In the genomic region with DNA sequence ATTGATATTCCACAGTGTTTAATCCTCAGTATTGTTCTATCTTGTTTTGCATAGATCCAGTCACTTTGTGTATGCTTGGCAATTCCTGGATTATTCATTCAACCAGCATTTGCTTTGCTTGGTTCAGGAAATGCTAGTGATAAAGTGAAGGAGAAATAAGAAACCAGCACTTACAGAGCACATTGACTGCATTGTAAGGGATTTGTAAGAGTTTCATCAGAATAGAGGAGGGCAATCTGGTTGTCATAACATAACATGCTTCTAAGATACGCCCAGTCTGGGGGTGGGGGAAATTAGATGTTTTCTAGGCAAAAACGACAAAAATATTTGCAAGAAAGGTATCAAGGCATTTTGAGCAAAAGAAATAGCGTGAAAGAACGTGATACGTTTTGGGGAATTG, we compare ENCODE assay signal across 1 cellular context.
TF ChIP-seq lines count a peak whose summit lies in the region.

No MANE protein-coding gene starts in this region.

TF ChIP-seq in HepG2, 621 proteins besides CTCF, POLR2A, EP300 and RAD21 (continued from another document):
- TF ChIP-seq, protein P1, sequence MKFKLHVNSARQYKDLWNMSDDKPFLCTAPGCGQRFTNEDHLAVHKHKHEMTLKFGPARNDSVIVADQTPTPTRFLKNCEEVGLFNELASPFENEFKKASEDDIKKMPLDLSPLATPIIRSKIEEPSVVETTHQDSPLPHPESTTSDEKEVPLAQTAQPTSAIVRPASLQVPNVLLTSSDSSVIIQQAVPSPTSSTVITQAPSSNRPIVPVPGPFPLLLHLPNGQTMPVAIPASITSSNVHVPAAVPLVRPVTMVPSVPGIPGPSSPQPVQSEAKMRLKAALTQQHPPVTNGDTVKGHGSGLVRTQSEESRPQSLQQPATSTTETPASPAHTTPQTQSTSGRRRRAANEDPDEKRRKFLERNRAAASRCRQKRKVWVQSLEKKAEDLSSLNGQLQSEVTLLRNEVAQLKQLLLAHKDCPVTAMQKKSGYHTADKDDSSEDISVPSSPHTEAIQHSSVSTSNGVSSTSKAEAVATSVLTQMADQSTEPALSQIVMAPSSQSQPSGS (CRISPR knock-in tag; IDR thresholded peaks at IDR 0.05), result no peak
- TF ChIP-seq, protein P2, sequence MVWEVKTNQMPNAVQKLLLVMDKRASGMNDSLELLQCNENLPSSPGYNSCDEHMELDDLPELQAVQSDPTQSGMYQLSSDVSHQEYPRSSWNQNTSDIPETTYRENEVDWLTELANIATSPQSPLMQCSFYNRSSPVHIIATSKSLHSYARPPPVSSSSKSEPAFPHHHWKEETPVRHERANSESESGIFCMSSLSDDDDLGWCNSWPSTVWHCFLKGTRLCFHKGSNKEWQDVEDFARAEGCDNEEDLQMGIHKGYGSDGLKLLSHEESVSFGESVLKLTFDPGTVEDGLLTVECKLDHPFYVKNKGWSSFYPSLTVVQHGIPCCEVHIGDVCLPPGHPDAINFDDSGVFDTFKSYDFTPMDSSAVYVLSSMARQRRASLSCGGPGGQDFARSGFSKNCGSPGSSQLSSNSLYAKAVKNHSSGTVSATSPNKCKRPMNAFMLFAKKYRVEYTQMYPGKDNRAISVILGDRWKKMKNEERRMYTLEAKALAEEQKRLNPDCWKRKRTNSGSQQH (CRISPR knock-in tag; IDR thresholded peaks at IDR 0.05; ENCODE audit: low read depth), result no peak
- TF ChIP-seq SNRNP70 (IDR thresholded peaks at IDR 0.05; ENCODE audit: low read depth, low read length) (no peak), ZFP36 (IDR thresholded peaks at IDR 0.05; ENCODE audit: borderline replicate concordance, low read depth, low read length, partially characterized antibody) (no peak), ZNF496 (CRISPR knock-in tag; IDR thresholded peaks at IDR 0.05; ENCODE audit: insufficient replicate concordance) (no peak), ZIK1 (CRISPR knock-in tag; IDR thresholded peaks at IDR 0.05; ENCODE audit: borderline replicate concordance, low read depth) (no peak)
- TF ChIP-seq, protein P3, sequence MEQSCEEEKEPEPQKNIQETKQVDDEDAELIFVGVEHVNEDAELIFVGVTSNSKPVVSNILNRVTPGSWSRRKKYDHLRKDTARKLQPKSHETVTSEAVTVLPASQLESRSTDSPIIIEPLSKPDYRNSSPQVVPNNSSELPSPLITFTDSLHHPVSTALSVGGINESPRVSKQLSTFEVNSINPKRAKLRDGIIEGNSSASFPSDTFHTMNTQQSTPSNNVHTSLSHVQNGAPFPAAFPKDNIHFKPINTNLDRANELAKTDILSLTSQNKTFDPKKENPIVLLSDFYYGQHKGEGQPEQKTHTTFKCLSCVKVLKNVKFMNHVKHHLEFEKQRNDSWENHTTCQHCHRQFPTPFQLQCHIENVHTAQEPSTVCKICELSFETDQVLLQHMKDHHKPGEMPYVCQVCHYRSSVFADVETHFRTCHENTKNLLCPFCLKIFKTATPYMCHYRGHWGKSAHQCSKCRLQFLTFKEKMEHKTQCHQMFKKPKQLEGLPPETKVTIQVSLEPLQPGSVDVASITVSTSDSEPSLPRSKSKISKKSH (CRISPR knock-in tag; IDR thresholded peaks at IDR 0.05; ENCODE audit: borderline replicate concordance), result no peak
